8 cellular contexts compared by ENCODE assay signal in the genomic region with DNA sequence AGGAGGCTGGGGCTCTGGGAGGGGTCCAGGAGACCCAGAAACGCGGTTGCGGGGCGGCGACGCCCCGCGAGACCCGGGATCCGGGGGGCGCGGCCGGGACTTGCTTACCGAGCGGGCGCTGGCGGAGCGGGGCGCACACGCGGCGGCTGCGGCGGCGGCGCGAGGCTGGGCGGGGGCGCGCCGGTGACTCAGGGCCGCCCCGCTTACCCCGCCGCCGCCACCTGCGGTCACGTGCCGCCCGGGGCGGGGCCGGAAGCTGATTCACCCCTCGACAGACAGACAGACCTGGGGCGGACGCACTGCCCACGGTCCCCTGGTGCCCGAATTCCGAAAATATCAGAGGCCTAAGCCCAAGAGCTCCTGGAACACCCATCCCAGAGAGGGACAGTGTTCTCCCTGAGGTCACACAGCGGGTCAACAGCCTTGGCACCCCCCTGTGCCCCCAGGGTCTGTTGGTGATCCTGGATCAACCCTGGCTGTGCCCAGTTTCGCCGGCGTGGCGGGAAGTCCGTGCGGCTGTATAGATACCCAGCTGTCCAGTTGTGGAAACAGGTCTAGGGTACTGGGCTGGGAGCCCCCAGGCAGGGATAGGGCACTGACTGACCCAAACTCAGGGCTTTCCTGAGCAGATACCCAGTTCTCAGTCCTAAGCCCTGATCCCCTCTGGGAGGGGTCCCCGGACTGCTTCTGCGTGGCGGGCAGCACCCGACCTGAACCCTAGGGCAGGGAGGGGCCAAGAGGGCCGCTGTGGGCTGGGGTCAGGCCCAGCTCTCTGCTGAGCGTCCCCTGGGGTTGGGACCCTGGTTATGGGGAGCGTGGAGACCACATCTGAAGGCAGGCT. TPM values are rescaled to one million over a fixed set of nuclear protein-coding genes. Genes with fewer than 3 reads are reported as not detected.
DNase-seq lines count a peak whose midpoint lies in the region; ATAC-seq and TF ChIP-seq lines count a peak whose summit lies in the region.

A gene with protein sequence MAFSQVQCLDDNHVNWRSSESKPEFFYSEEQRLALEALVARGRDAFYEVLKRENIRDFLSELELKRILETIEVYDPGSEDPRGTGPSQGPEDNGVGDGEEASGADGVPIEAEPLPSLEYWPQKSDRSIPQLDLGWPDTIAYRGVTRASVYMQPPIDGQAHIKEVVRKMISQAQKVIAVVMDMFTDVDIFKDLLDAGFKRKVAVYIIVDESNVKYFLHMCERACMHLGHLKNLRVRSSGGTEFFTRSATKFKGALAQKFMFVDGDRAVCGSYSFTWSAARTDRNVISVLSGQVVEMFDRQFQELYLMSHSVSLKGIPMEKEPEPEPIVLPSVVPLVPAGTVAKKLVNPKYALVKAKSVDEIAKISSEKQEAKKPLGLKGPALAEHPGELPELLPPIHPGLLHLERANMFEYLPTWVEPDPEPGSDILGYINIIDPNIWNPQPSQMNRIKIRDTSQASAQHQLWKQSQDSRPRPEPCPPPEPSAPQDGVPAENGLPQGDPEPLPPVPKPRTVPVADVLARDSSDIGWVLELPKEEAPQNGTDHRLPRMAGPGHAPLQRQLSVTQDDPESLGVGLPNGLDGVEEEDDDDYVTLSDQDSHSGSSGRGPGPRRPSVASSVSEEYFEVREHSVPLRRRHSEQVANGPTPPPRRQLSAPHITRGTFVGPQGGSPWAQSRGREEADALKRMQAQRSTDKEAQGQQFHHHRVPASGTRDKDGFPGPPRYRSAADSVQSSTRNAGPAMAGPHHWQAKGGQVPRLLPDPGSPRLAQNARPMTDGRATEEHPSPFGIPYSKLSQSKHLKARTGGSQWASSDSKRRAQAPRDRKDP (minus strand): TSS at position 164 of the 841 bp plus-strand sequence. CDS start 723 bp downstream, outside the sequence.

- no peaks in the 10 kb centered on the region for H3K27me3 ChIP-seq in RWPE2 (ENCODE audit: insufficient read depth, poor library complexity, severe bottlenecking)
- no peaks in the 10 kb centered on the region for H3K27me3 ChIP-seq in prostate gland (replicated peaks; ENCODE audit: insufficient read depth)
- H3K27me3 ChIP-seq in uterus = no peaks in the 10 kb centered on the region

- no peaks in the 10 kb centered on the region for H3K4me1 Mint-ChIP-seq in glutamatergic neuron (ENCODE audit: low read depth, unreplicated experiment)

- H3K27ac ChIP-seq in RWPE2 (ENCODE audit: poor library complexity, severe bottlenecking) = peak within 1 kb of the TSS; percentile 84
- H3K27ac ChIP-seq in prostate gland = peak within 1 kb of the TSS; percentile 66 to 71
- H3K27ac ChIP-seq in uterus = peak within 1 kb of the TSS; percentile 47 to 81

- peaks cover 4% of the 10 kb centered on the region for H3K27me3 Mint-ChIP-seq in glutamatergic neuron (ENCODE audit: unreplicated experiment)

- TF ChIP-seq POLR2A in prostate gland (IDR thresholded peaks at IDR 0.05) (peak; percentile 29), uterus (IDR thresholded peaks at IDR 0.05) (peak in 1 of 2 donors; percentile 60)

- peaks cover 2% of the 10 kb centered on the region for H3K9me3 Mint-ChIP-seq in glutamatergic neuron (ENCODE audit: unreplicated experiment)

- H3K4me3 Mint-ChIP-seq in glutamatergic neuron (ENCODE audit: unreplicated experiment) = peak within 1 kb of the TSS; percentile 72

- DNase-seq in AG04449 (ENCODE audit: low read depth, low spot score) (no peak), RWPE2 (ENCODE audit: low spot score) (peak; percentile 88), activated gamma-delta T cell treated with Interleukin-2 at 50 U/mL for 16 hours (peak; percentile 88), glutamatergic neuron (no peak), prostate gland (ENCODE audit: low spot score) (peak; percentile 85), uterus (peak; percentile 77 to 81)

- H3K27ac Mint-ChIP-seq in glutamatergic neuron (ENCODE audit: unreplicated experiment) = no peak within 1 kb of the TSS

- 16% methylated on average over 61 of the region's 62 CpGs for WGBS in prostate gland

- H3K36me3 Mint-ChIP-seq in glutamatergic neuron (ENCODE audit: unreplicated experiment) = no peaks in the 10 kb centered on the region

- H3K4me1 ChIP-seq in RWPE2 (ENCODE audit: insufficient read depth, poor library complexity, severe bottlenecking) = peaks cover 26% of the 10 kb centered on the region
- H3K4me1 ChIP-seq in prostate gland (replicated peaks) = no peaks in the 10 kb centered on the region
- no peaks in the 10 kb centered on the region for H3K4me1 ChIP-seq in uterus

- no peaks in the 10 kb centered on the region for H3K9me3 ChIP-seq in RWPE2 (ENCODE audit: severe bottlenecking)
- H3K9me3 ChIP-seq in prostate gland = no peaks in the 10 kb centered on the region
- H3K9me3 ChIP-seq in uterus = no peaks in the 10 kb centered on the region

- POLR2A ChIA-PET in AG04449 (lab: Yijun Ruan, JAX) = interaction anchor here (0.7 to 1.4 kb wide), 2 partner anchors 44 to 66 kb away, joined by 3 read pairs; no protein-coding TSS in a partner anchor

- peak within 1 kb of the TSS; percentile 63 for H3K4me3 ChIP-seq in AG04449 (ENCODE audit: low read depth, low read length)
- peak within 1 kb of the TSS; percentile 97 for H3K4me3 ChIP-seq in RWPE2 (ENCODE audit: severe bottlenecking)
- H3K4me3 ChIP-seq in prostate gland = peak within 1 kb of the TSS; percentile 56 to 67
- peak within 1 kb of the TSS; percentile 47 to 50 for H3K4me3 ChIP-seq in uterus

- TF ChIP-seq CTCF in AG04449 (IDR thresholded peaks at IDR 0.05; ENCODE audit: insufficient read depth, low read length, missing control alignments) (no peak), RWPE2 (IDR thresholded peaks at IDR 0.05; ENCODE audit: poor library complexity, severe bottlenecking) (no peak), glutamatergic neuron (IDR thresholded peaks at IDR 0.05; ENCODE audit: partially characterized antibody, unreplicated experiment) (no peak), prostate gland (IDR thresholded peaks at IDR 0.05) (peak in 1 of 4 experiments; percentile 16), uterus (IDR thresholded peaks at IDR 0.05) (no peak)

- intact Hi-C loops in prostate gland (cut with DNase I) = loop anchor here (5.0 kb wide), 1 partner anchor 43 kb away; no protein-coding TSS in a partner anchor
- intact Hi-C loops in uterus (cut with DNase I; ENCODE audit: low total_unique reads) = no loop called here

- CTCF ChIA-PET in AG04449 (lab: Yijun Ruan, JAX) = interaction anchor here (1.2 to 2.7 kb wide), 3 partner anchors 42 to 48 kb away, joined by 3 to 15 read pairs (median 4); no protein-coding TSS in a partner anchor

- H3K36me3 ChIP-seq in RWPE2 (ENCODE audit: low read depth) (peaks cover 32% of the 10 kb centered on the region), prostate gland (no peaks in the 10 kb centered on the region), uterus (no peaks in the 10 kb centered on the region)

- peak; percentile 77 for ATAC-seq in GM19025 (IDR thresholded peaks at IDR 0.05; ENCODE audit: low read depth, unreplicated experiment)
- peak; percentile 84 for ATAC-seq in HG03354 (IDR thresholded peaks at IDR 0.05; ENCODE audit: poor library complexity, severe bottlenecking, unreplicated experiment)
- peak; percentile 24 for ATAC-seq in RWPE2 (ENCODE audit: low read depth)

RNA-seq across cellular contexts. Expression of the gene that starts here (rescaled TPM):
- total RNA-seq in glutamatergic neuron (ENCODE audit: unreplicated experiment) (2.0 TPM), prostate gland (1 to 10 TPM; 7.3 to 9.5 TPM), uterus (10 to 100 TPM in 1 of 4 donors, 1 to 10 TPM in 3; 1.0 to 10.7 (median 1.8) TPM)

Comparison
In these comparisons a context has a peak if more than half of its experiments do, and no peak if none do; other contexts are left out.
1. DNase-seq: peak in RWPE2 (single experiment), activated gamma-delta T cell treated with Interleukin-2 at 50 U/mL for 16 hours (single experiment), prostate gland (single experiment) and uterus (2 of 2); none in AG04449 (single experiment) and glutamatergic neuron (single experiment).
2. ATAC-seq: peak in every context shown above with its lines; median percentile 84 in HG03354; 77 in GM19025; 24 in RWPE2.
3. Peak in every context shown above with its lines, with median percentiles within 50 percentile points of each other: H3K4me3 ChIP-seq and H3K27ac ChIP-seq.